15 cellular contexts compared by ENCODE assay signal in the genomic region with DNA sequence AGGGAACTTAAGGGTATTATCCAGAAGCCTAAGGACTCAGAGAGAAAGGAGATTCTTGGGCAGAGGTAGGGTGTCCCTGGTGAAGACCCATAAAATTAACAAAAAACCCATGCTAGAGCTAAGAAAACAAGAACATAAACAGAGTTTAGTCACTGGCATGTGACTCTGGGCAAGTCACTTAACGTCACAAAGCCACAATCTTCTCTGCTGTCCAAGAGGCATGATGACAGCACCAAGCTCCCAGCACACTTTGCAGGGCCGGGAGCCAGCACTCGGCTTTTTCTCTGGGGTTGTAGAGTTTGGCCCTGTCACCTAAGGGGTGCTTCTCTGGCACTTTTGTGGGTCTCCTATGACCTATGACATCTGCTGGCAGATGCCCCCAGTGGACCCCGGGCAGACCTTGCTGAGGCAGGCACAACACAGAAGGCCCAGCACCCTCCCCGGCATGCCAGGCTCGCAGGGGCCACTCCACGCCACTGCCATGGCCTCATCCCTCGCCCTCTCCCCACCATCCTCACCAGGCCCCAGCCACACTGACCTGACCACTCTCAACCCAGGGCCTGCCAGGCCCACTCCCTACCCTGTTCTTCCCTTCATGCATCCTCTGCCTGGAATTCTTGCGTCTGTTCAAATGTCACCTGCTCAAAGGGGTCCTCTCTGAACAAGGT.
"Had no signal": no experiment of that assay in that cellular context is flagged by ENCODE, and none has a peak within 500 bp of the region (broad histone marks: within the 10 kb centered on the region; RNA-seq: fewer than 3 reads in every experiment).

No MANE protein-coding gene starts in this region.

- H3K27ac Mint-ChIP-seq: activated naive CD8-positive, alpha-beta T cell treated with anti-CD3 and anti-CD28 coated beads, Interleukin-2, amount 50 U/mL, for 24 hours; activated T-cell treated with anti-CD3 and anti-CD28 coated beads, Interleukin-2, amount 50 U/mL, for 24 hours; memory B cell; nephron had no signal

- H3K27ac ChIP-seq: ascending aorta, gastrocnemius medialis, heart right ventricle, left lung, ovary, thyroid gland had no signal

- H3K9me3 ChIP-seq: ascending aorta, gastrocnemius medialis, ovary, thyroid gland had no signal

- H3K36me3 ChIP-seq: gastrocnemius medialis, ovary, thyroid gland had no signal

- H3K27me3 Mint-ChIP-seq: activated naive CD8-positive, alpha-beta T cell treated with anti-CD3 and anti-CD28 coated beads, Interleukin-2, amount 50 U/mL, for 24 hours; activated T-cell treated with anti-CD3 and anti-CD28 coated beads, Interleukin-2, amount 50 U/mL, for 24 hours; memory B cell had no signal

- H3K4me3 Mint-ChIP-seq: activated naive CD8-positive, alpha-beta T cell treated with anti-CD3 and anti-CD28 coated beads, Interleukin-2, amount 50 U/mL, for 24 hours; activated T-cell treated with anti-CD3 and anti-CD28 coated beads, Interleukin-2, amount 50 U/mL, for 24 hours; memory B cell; nephron had no signal

- H3K27me3 ChIP-seq: ascending aorta, gastrocnemius medialis, heart right ventricle, left lung, ovary, thyroid gland had no signal

- H3K4me1 ChIP-seq: ascending aorta, gastrocnemius medialis, heart right ventricle, left lung, thyroid gland had no signal

- H3K4me1 Mint-ChIP-seq: nephron had no signal

- H3K4me3 ChIP-seq: ascending aorta, gastrocnemius medialis, heart right ventricle, left lung, ovary, thyroid gland had no signal

- DNase-seq: activated CD4-positive, alpha-beta T cell treated with anti-CD3 and anti-CD28 coated beads, Interleukin-2, amount 50 U/mL, for 4 hours; activated gamma-delta T cell; activated naive CD8-positive, alpha-beta T cell treated with anti-CD3 and anti-CD28 coated beads, Interleukin-2, amount 50 U/mL, for 24 hours; activated T-cell treated with anti-CD3 and anti-CD28 coated beads, Interleukin-2, amount 50 U/mL, for 24 hours; gastrocnemius medialis; heart right ventricle; left lung; ovary; stimulated activated CD4-positive, alpha-beta T cell treated with anti-CD3 and anti-CD28 coated beads, Interleukin-15, amount 100 ng/mL, for 24 hours; stimulated activated CD4-positive, alpha-beta T cell treated with anti-CD3 and anti-CD28 coated beads, Interleukin-4, amount 100 ng/mL, for 24 hours; T-helper 2 cell; thyroid gland had no signal

- ATAC-seq: activated naive CD8-positive, alpha-beta T cell treated with anti-CD3 and anti-CD28 coated beads, Interleukin-2, amount 50 U/mL, for 24 hours; gastrocnemius medialis; heart right ventricle; left lung had no signal
